Comparison of ENCODE assay signal across 8 cellular contexts in genomic region chr2:99066602-99067001, GRCh38.
DNase-seq lines count a peak whose midpoint lies in the region; ATAC-seq, FAIRE-seq and TF ChIP-seq lines count a peak whose summit lies in the region.

No MANE protein-coding gene starts in this region.

- H3K27ac Mint-ChIP-seq in naive thymus-derived CD4-positive, alpha-beta T cell: no peak overlapping the region

- no peak overlapping the region for H2BK15ac ChIP-seq in H1 (ENCODE audit: low read length)

- FAIRE-seq in H1 (lab: Jason Lieb, UNC): no peak

- H3K27ac ChIP-seq in H1 (ENCODE audit: low read depth, low read length) (no peak overlapping the region), sigmoid colon (peak overlapping the region in 2 of 4 donors; percentile 21 to 29)
- H3K27ac ChIP-seq in naive thymus-derived CD4-positive, alpha-beta T cell (ENCODE audit: low read depth, low read length): peak overlapping the region; percentile 52

- intact Hi-C loops in naive thymus-derived CD4-positive, alpha-beta T cell (cut with micrococcal nuclease): loop anchor here (1.0 to 10.0 kb wide), 13 partner anchors 74 to 1260 kb away; partner anchors contain the start of genes C2orf15 (in 1 of the 2), COA5 (in 1 of the 2), EIF5B (in 1 of the 2) and LIPT1 (in 1 of the 2)
- intact Hi-C loops in sigmoid colon (cut with DNase I): loop anchor here (10.0 kb wide), 1 partner anchor 422 kb away; no protein-coding TSS in a partner anchor

- TF ChIP-seq POLR2A in H1 (IDR thresholded peaks at IDR 0.05; ENCODE audit: control extremely low read depth in 1 of 2, low read depth in 2 of 2, low read length in 2 of 2) (no peak), sigmoid colon (IDR thresholded peaks at IDR 0.05) (no peak)

- TF ChIP-seq RAD21 in H1 (IDR thresholded peaks at IDR 0.05 in 1 of 2, conservative IDR thresholded peaks at IDR 0.05 in 1 of 2; ENCODE audit: low read depth in 2 of 2, low read length in 2 of 2): peak; percentile 61 to 67

- no peak overlapping the region for H4K8ac ChIP-seq in H1 (ENCODE audit: extremely low read depth, insufficient read depth, low read length)

- H3K4ac ChIP-seq in H1 (replicated peaks; ENCODE audit: insufficient read length, low read depth, low read length): no peak overlapping the region

- H3K36me3 ChIP-seq in H1 (ENCODE audit: control insufficient read depth in 2 of 4, insufficient read depth in 4 of 4, low read length in 3 of 4) (no peaks in the 10 kb centered on the region), sigmoid colon (no peaks in the 10 kb centered on the region)
- no peaks in the 10 kb centered on the region for H3K36me3 ChIP-seq in naive thymus-derived CD4-positive, alpha-beta T cell (ENCODE audit: control insufficient read depth in 2 of 3, insufficient read depth in 3 of 3, low read length in 3 of 3)

- no peak overlapping the region for H3K23ac ChIP-seq in H1 (ENCODE audit: insufficient read length)

- H3K27me3 ChIP-seq in H1 (replicated peaks in 1 of 4; ENCODE audit: control insufficient read depth in 3 of 4, extremely low read depth in 1 of 4, insufficient read depth in 3 of 4, low read length in 3 of 4) (no peaks in the 10 kb centered on the region), sigmoid colon (no peaks in the 10 kb centered on the region)
- H3K27me3 ChIP-seq in naive thymus-derived CD4-positive, alpha-beta T cell (ENCODE audit: control insufficient read depth in 2 of 2, insufficient read depth in 2 of 2, low read length in 2 of 2): no peaks in the 10 kb centered on the region

- H2BK120ac ChIP-seq in H1 (replicated peaks; ENCODE audit: low read depth, low read length): no peak overlapping the region

- no peak overlapping the region for H4K5ac ChIP-seq in H1 (ENCODE audit: insufficient read length, low read depth, low read length)

- no peak overlapping the region for H3K56ac ChIP-seq in H1 (replicated peaks; ENCODE audit: insufficient read length, low read depth, low read length)

- no peaks in the 10 kb centered on the region for H3K36me3 Mint-ChIP-seq in naive thymus-derived CD4-positive, alpha-beta T cell

- 0 out of 2 replicates have a peak overlapping the region, but pooled peaks have one; percentile 54 for H2AFZ ChIP-seq in H1 (ENCODE audit: low read length)

- 59% methylated on average over 3 of the region's 3 CpGs; no CpG with 5 or more reads in 1 of the 2 experiments for WGBS in H1 (ENCODE audit: extremely low coverage in 1 of 2, insufficient coverage in 1 of 2, insufficient read length in 1 of 2, insufficient replicate concordance in 2 of 2, low coverage in 1 of 2, low lambda C conversion rate in 2 of 2, missing lambda C conversion rate in 1 of 2), 2 experiments
- 14 to 37% methylated on average over 3 of the region's 3 CpGs for WGBS in sigmoid colon, 2 donors

- H3K9me3 ChIP-seq in H1 (ENCODE audit: insufficient read depth in 2 of 2, low read depth in 1 of 2, low read length in 1 of 2) (no peaks in the 10 kb centered on the region), sigmoid colon (no peaks in the 10 kb centered on the region)
- no peaks in the 10 kb centered on the region for H3K9me3 ChIP-seq in naive thymus-derived CD4-positive, alpha-beta T cell (ENCODE audit: control insufficient read depth in 2 of 3, low read length in 3 of 3)

- H3K18ac ChIP-seq in H1 (ENCODE audit: extremely low read depth, low read length): no peak overlapping the region

- H3K4me3 Mint-ChIP-seq in naive thymus-derived CD4-positive, alpha-beta T cell: no peak overlapping the region

- no peaks in the 10 kb centered on the region for H3K79me2 ChIP-seq in H1 (ENCODE audit: control insufficient read depth in 1 of 2, insufficient read depth in 2 of 2, low read length in 2 of 2)

- H2BK12ac ChIP-seq in H1 (ENCODE audit: low read depth, low read length): no peak overlapping the region

- peaks cover 0 to 6% (median 0%) of the 10 kb centered on the region in 7 donors for H3K4me1 Mint-ChIP-seq in naive thymus-derived CD4-positive, alpha-beta T cell

- in situ Hi-C loops in ACHN (cut with HindIII; ENCODE audit: low pct_ligation_motif_present, low pct_unique_long_range_greater_than_20kb, low sequenced_read_pairs) (no loop called here), KBM-7 (cut with MboI; ENCODE audit: low pct_unique_long_range_greater_than_20kb, low sequenced_read_pairs) (loop anchor here (25.0 kb wide), 1 partner anchor 429 kb away; no protein-coding TSS in a partner anchor)

- no peak overlapping the region for H2AK5ac ChIP-seq in H1 (ENCODE audit: low read depth, low read length)

- peak; percentile 93 for ATAC-seq in naive thymus-derived CD4-positive, alpha-beta T cell

- H4K20me1 ChIP-seq in H1 (replicated peaks in 1 of 2; ENCODE audit: control insufficient read depth in 1 of 2, insufficient read depth in 2 of 2, low read length in 2 of 2): no peaks in the 10 kb centered on the region

- CTCF ChIA-PET in H1 (lab: Charles Lee; ENCODE audit: partially characterized antibody): interaction anchor here (0.7 to 2.9 kb wide), 22 partner anchors 11 to 465 kb away, joined by 3 to 11 read pairs (median 4); no protein-coding TSS in a partner anchor
- CTCF ChIA-PET in naive thymus-derived CD4-positive, alpha-beta T cell (lab: Charles Lee): interaction anchor here (0.6 to 0.7 kb wide), 2 partner anchors 133 to 210 kb away, joined by 3 to 4 read pairs; no protein-coding TSS in a partner anchor

- peak; percentile 79 for DNase-seq in ACHN
- DNase-seq in GM04504 (ENCODE audit: low read depth): peak; percentile 5
- peak; percentile 78 for DNase-seq in H4 (ENCODE audit: low spot score)
- peak; percentile 51 for DNase-seq in KBM-7
- peak; percentile 9 for DNase-seq in SIG-M5 (lab: John Stamatoyannopoulos, UW)
- no peak for DNase-seq in H1 (ENCODE audit: low read depth in 1 of 2, low spot score in 2 of 2)
- DNase-seq in naive thymus-derived CD4-positive, alpha-beta T cell: peak in 6 of 9 donors; percentile 30 to 54 (median 40)
- no peak for DNase-seq in sigmoid colon

- H3K9me3 Mint-ChIP-seq in naive thymus-derived CD4-positive, alpha-beta T cell: no peaks in the 10 kb centered on the region

- no peak overlapping the region for H3K9ac ChIP-seq in H1 (replicated peaks in 1 of 4; ENCODE audit: extremely low read depth in 1 of 4, low read depth in 3 of 4, low read length in 3 of 4)

- no peak overlapping the region for H2BK20ac ChIP-seq in H1 (ENCODE audit: low read length)

- H3K4me2 ChIP-seq in H1 (ENCODE audit: insufficient read depth in 1 of 2, low read depth in 2 of 2, low read length in 2 of 2): no peak overlapping the region

- peaks cover 0 to 5% (median 0%) of the 10 kb centered on the region in 5 donors for H3K27me3 Mint-ChIP-seq in naive thymus-derived CD4-positive, alpha-beta T cell

- TF ChIP-seq EP300 in H1 (IDR thresholded peaks at IDR 0.05; ENCODE audit: borderline replicate concordance in 1 of 2, low read depth in 2 of 2, low read length in 2 of 2) (no peak), sigmoid colon (IDR thresholded peaks at IDR 0.05) (no peak)

- H3K79me1 ChIP-seq in H1 (ENCODE audit: low read depth, low read length): no peaks in the 10 kb centered on the region

- no peaks in the 10 kb centered on the region for H3K4me1 ChIP-seq in H1 (replicated peaks in 1 of 4; ENCODE audit: control insufficient read depth in 3 of 4, insufficient read depth in 4 of 4, low read length in 3 of 4)
- peaks cover 8 to 23% of the 10 kb centered on the region in 2 donors for H3K4me1 ChIP-seq in naive thymus-derived CD4-positive, alpha-beta T cell (ENCODE audit: control insufficient read depth in 2 of 2, insufficient read depth in 2 of 2, low read length in 2 of 2)
- H3K4me1 ChIP-seq in sigmoid colon: no peaks in the 10 kb centered on the region

- H2BK5ac ChIP-seq in H1 (ENCODE audit: low read depth, low read length): no peak overlapping the region

- no peak overlapping the region for H4K91ac ChIP-seq in H1 (replicated peaks; ENCODE audit: insufficient read length, low read length)

- H3K14ac ChIP-seq in H1 (ENCODE audit: insufficient read length): no peak overlapping the region

- H3K4me3 ChIP-seq in H1 (ENCODE audit: extremely low read depth in 1 of 4, insufficient read depth in 2 of 4, low read depth in 3 of 4, low read length in 4 of 4) (no peak overlapping the region), sigmoid colon (no peak overlapping the region)
- H3K4me3 ChIP-seq in naive thymus-derived CD4-positive, alpha-beta T cell (ENCODE audit: low read length): no peak overlapping the region

- TF ChIP-seq CTCF in H1 (IDR thresholded peaks at IDR 0.05; ENCODE audit: control extremely low read depth in 1 of 3, insufficient read depth in 1 of 3, low read depth in 1 of 3, low read length in 3 of 3): peak; percentile 46 to 53 (median 47)
- peak in 2 of 4 experiments; percentile 2 to 13 for TF ChIP-seq CTCF in sigmoid colon (IDR thresholded peaks at IDR 0.05)

- POLR2A ChIA-PET in H1 (lab: Charles Lee; ENCODE audit: partially characterized antibody): interaction anchor here (0.6 kb wide), 1 partner anchor 1938 kb away, joined by 3 read pairs; no protein-coding TSS in a partner anchor
- POLR2A ChIA-PET in naive thymus-derived CD4-positive, alpha-beta T cell (lab: Charles Lee): interaction anchor here (0.6 to 2.1 kb wide), 4 partner anchors 74 to 295 kb away, joined by 3 to 11 read pairs (median 6); partner anchors contain the start of genes C2orf15, MITD1 and MRPL30

- H3K23me2 ChIP-seq in H1 (ENCODE audit: low read depth, low read length): no peaks in the 10 kb centered on the region

TF ChIP-seq in H1, 55 proteins besides CTCF, POLR2A, EP300 and RAD21 (continues in another document):
- TF ChIP-seq SRF (IDR thresholded peaks at IDR 0.05; ENCODE audit: low read depth, low read length): no peak
- TF ChIP-seq BRCA1 (IDR thresholded peaks at IDR 0.05; ENCODE audit: low read depth, low read length): no peak
- no peak for TF ChIP-seq TCF12 (IDR thresholded peaks at IDR 0.05; ENCODE audit: low read depth, low read length)
- TF ChIP-seq SP4 (IDR thresholded peaks at IDR 0.05; ENCODE audit: low read length): no peak
- TF ChIP-seq CTBP2 (IDR thresholded peaks at IDR 0.05; ENCODE audit: borderline replicate concordance, insufficient read depth, insufficient read length, low read length): no peak
- no peak for TF ChIP-seq CHD2 (IDR thresholded peaks at IDR 0.05; ENCODE audit: low read length)
- TF ChIP-seq RXRA (IDR thresholded peaks at IDR 0.05; ENCODE audit: insufficient read depth, low read depth, low read length): no peak
- TF ChIP-seq RNF2 (IDR thresholded peaks at IDR 0.05; ENCODE audit: borderline replicate concordance, low read depth, low read length, missing control alignments, poor library complexity, severe bottlenecking): no peak
- TF ChIP-seq SIX5 (IDR thresholded peaks at IDR 0.05; ENCODE audit: low read depth, low read length): no peak
- TF ChIP-seq GABPA (IDR thresholded peaks at IDR 0.05; ENCODE audit: borderline replicate concordance, insufficient read depth, low read length): no peak
- no peak for TF ChIP-seq RFX5 (IDR thresholded peaks at IDR 0.05; ENCODE audit: borderline replicate concordance, low read depth, low read length)
- no peak for TF ChIP-seq RBBP5 (IDR thresholded peaks at IDR 0.05; ENCODE audit: borderline replicate concordance, low read depth, low read length)
- TF ChIP-seq SUZ12 (IDR thresholded peaks at IDR 0.05; ENCODE audit: low read length): no peak

Comparison
In these comparisons a context has a peak if more than half of its experiments do, and no peak if none do; other contexts are left out.
1. DNase-seq: peak in ACHN (single experiment), GM04504 (single experiment), H4 (single experiment), KBM-7 (single experiment), SIG-M5 (single experiment) and naive thymus-derived CD4-positive, alpha-beta T cell (6 of 9); none in H1 (0 of 2) and sigmoid colon (single experiment).